In genomic region chr16:19717781-19718623, GRCh38 we compare ENCODE assay signal across 8 cellular contexts. TPM values are rescaled to one million over a fixed set of nuclear protein-coding genes. Genes with fewer than 3 reads are reported as not detected.
DNase-seq lines count a peak whose midpoint lies in the region; ATAC-seq and TF ChIP-seq lines count a peak whose summit lies in the region.

TSS of gene IQCK (plus strand) at chr16:19718271. CDS start at chr16:19718307, 36 bp downstream.
TSS of gene KNOP1 (minus strand) at chr16:19718227. CDS start at chr16:19715035, 3,192 bp downstream.

- DNase-seq in NCI-H146 (lab: John Stamatoyannopoulos, UW) (peak; percentile 95), T-helper 9 cell (peak; percentile 83), astrocyte of the hippocampus (ENCODE audit: low read depth, low spot score) (peak; percentile 97), hepatocyte (ENCODE audit: low spot score) (peak; percentile 94), renal cortical epithelial cell (ENCODE audit: low read depth) (peak; percentile 74), aorta (peak; percentile 94 to 97)

- intact Hi-C loops in aorta (cut with DNase I) = loop anchor here (1.0 to 10.0 kb wide), 3 partner anchors 163 to 169 kb away; partner anchors contain the start of genes GPRC5B (in 1 of the 2) and VPS35L (in 1 of the 2)

- peaks cover 63% of the 10 kb centered on the region for H3K79me2 ChIP-seq in hepatocyte

- H3K27ac ChIP-seq in hepatocyte = peak within 1 kb of the TSS; percentile 82
- H3K27ac ChIP-seq in aorta (ENCODE audit: low read depth in 1 of 2, low read length in 2 of 2) = peak within 1 kb of the TSS; percentile 3 to 41

- H3K27me3 ChIP-seq in hepatocyte (no peaks in the 10 kb centered on the region), aorta (ENCODE audit: control insufficient read depth in 1 of 2, insufficient read depth in 2 of 2, low read length in 1 of 2) (no peaks in the 10 kb centered on the region)

- TF ChIP-seq CTCF in hepatocyte (IDR thresholded peaks at IDR 0.05; ENCODE audit: poor library complexity) = peak; percentile 4

- WGBS in hepatocyte (ENCODE audit: low lambda C conversion rate, missing lambda C conversion rate) = under 1% methylated on average over 71 of the region's 88 CpGs
- 0% methylated on average over 88 of the region's 88 CpGs for WGBS in aorta, 2 donors

- peak within 1 kb of the TSS; percentile 91 for H3K4me2 ChIP-seq in hepatocyte

- H3K9me2 ChIP-seq in hepatocyte (replicated peaks; ENCODE audit: insufficient read depth) = no peaks in the 10 kb centered on the region

- H3K4me1 ChIP-seq in hepatocyte (ENCODE audit: insufficient read depth) = peaks cover 18% of the 10 kb centered on the region
- H3K4me1 ChIP-seq in aorta (ENCODE audit: control insufficient read depth in 1 of 2, insufficient read depth in 2 of 2, low read length in 2 of 2) = no peaks in the 10 kb centered on the region

- H3K4me3 ChIP-seq in hepatocyte (peak within 1 kb of the TSS; percentile 96), aorta (ENCODE audit: low read length in 2 of 2) (peak within 1 kb of the TSS; percentile 71 to 91)

- ATAC-seq in GM18499 (IDR thresholded peaks at IDR 0.05; ENCODE audit: insufficient read depth, unreplicated experiment) (peak; percentile 56), HG02840 (IDR thresholded peaks at IDR 0.05; ENCODE audit: low FRiP score, unreplicated experiment) (peak; percentile 97), aorta (ENCODE audit: low FRiP score) (peak; percentile 96)

- H3K9me3 ChIP-seq in hepatocyte (ENCODE audit: low read depth) (no peaks in the 10 kb centered on the region), aorta (ENCODE audit: control insufficient read depth, low read length) (no peaks in the 10 kb centered on the region)

- H3K36me3 ChIP-seq in hepatocyte (replicated peaks; ENCODE audit: insufficient read depth, low read depth) (no peaks in the 10 kb centered on the region), aorta (ENCODE audit: control insufficient read depth in 1 of 2, insufficient read depth in 2 of 2, low read length in 1 of 2) (no peaks in the 10 kb centered on the region)

- no peaks in the 10 kb centered on the region for H4K20me1 ChIP-seq in hepatocyte (ENCODE audit: insufficient read depth, poor library complexity, severe bottlenecking)

- H2AFZ ChIP-seq in hepatocyte = peak within 1 kb of the TSS; percentile 96

RNA-seq across cellular contexts. Expression of gene IQCK, which starts in this region (rescaled TPM):
- total RNA-seq in hepatocyte = 9.7 and 11.8 TPM in 2 replicates
- polyA plus RNA-seq in hepatocyte = 7.2 and 12.0 TPM in 2 replicates
- total RNA-seq in renal cortical epithelial cell = 9.2 and 37.1 TPM in 2 replicates
- total RNA-seq in aorta = 1 to 10 TPM; 5.0 to 10.0 TPM
- 1 to 10 TPM; 4.0 to 6.4 TPM for polyA plus RNA-seq in aorta

RNA-seq across cellular contexts. Expression of gene KNOP1, which starts in this region (rescaled TPM):
- total RNA-seq in hepatocyte (19.4 and 22.0 TPM in 2 replicates), renal cortical epithelial cell (14.1 and 23.8 TPM in 2 replicates), aorta (10 to 100 TPM in 1 of 2 donors, 1 to 10 TPM in 1; 7.6 to 11.6 TPM)
- polyA plus RNA-seq in hepatocyte (28.2 and 30.4 TPM in 2 replicates), aorta (10 to 100 TPM in 1 of 2 donors, 1 to 10 TPM in 1; 6.5 to 12.9 TPM)

Comparison
In these comparisons a context has a peak if more than half of its experiments do, and no peak if none do; other contexts are left out.
1. Peak in every context shown above with its lines: DNase-seq, ATAC-seq, H3K4me3 ChIP-seq and H3K27ac ChIP-seq.